Comparison of ENCODE assay signal across 9 cellular contexts in the genomic region with DNA sequence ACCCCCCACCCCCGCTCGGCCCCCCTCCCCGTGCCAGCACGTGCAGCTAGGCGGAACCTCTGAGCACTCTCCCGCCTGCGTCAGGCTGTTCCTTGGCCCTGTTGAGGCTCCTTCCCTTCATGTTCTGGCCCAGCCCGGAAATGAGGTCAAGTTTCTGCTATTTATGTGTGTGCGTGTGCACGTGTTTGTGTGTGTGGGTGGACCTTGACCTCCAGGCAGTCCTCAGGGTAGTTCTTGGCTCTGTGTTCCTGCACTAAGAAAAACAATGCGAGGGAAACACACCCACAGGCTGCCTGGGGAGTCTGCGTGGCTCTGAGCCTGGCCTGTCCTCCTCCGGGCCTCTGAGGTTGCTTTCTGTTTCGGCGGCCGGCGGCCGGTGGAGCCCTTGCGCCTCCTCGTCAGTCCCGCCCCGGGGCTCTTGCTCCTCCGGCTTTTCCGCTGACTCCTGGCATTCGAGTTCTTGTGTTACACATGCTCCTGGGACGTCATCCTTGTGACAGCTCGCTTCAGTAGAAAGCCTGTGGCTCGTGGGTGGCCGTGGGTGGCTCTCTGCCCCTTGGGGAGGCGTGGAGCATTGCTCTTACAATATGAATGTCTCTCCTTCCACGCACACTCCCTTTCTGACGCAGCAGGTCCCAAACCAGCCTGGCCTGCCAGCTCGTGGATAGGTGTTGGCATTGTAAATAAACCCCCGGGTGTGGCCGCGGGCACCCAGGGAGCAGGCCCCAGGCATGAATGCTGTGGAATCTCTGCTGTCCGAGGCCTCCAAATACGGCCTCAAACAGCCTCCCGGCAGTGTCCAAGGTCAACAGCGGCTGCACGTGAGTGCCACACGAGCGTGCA. TPM values are rescaled to one million over a fixed set of nuclear protein-coding genes. Genes with fewer than 3 reads are reported as not detected.
DNase-seq lines count a peak whose midpoint lies in the region; ATAC-seq and TF ChIP-seq lines count a peak whose summit lies in the region.
"Had no signal": no experiment of that assay in that cellular context is flagged by ENCODE, and none has a peak within 500 bp of the region (broad histone marks: within the 10 kb centered on the region; RNA-seq: fewer than 3 reads in every experiment).

No MANE protein-coding gene starts in this region.

- peak overlapping the region; percentile 21; the same call in 1 of the 2 replicates for H3K9ac ChIP-seq in SU-DHL-6 (ENCODE audit: low read length)

- no peaks in the 10 kb centered on the region for H4K20me1 ChIP-seq in SU-DHL-6 (ENCODE audit: low read depth, low read length)

- 14 to 22% methylated on average over 39 to 43 of the region's 43 CpGs for WGBS in aorta, 2 donors

- TF ChIP-seq CTCF in A673 (conservative IDR thresholded peaks at IDR 0.05; ENCODE audit: low read depth, low read length) (no peak), SU-DHL-6 (IDR thresholded peaks at IDR 0.05; ENCODE audit: insufficient read depth, low read length, poor library complexity, severe bottlenecking) (no peak), right atrium auricular region (IDR thresholded peaks at IDR 0.05) (no peak)

- H3K27me3 ChIP-seq in A673 (replicated peaks; ENCODE audit: insufficient read depth, low read depth, low read length, poor library complexity) (no peaks in the 10 kb centered on the region), SU-DHL-6 (ENCODE audit: low read length) (no peaks in the 10 kb centered on the region), right atrium auricular region (no peaks in the 10 kb centered on the region), aorta (ENCODE audit: control insufficient read depth in 1 of 2, insufficient read depth in 2 of 2, low read length in 1 of 2) (no peaks in the 10 kb centered on the region)

- POLR2A ChIA-PET in A673 (lab: Charles Lee; ENCODE audit: low non-redundant PET): no interaction called here

- BruUV-seq in A673 (replicated peaks; lab: Mats Ljungman, UMichigan): no TSS peak

- H3K9me2 ChIP-seq in SU-DHL-6 (replicated peaks; ENCODE audit: insufficient read depth, low read length): no peaks in the 10 kb centered on the region

- H3K9me3 ChIP-seq in A673 (ENCODE audit: low read depth, low read length, poor library complexity, severe bottlenecking) (no peaks in the 10 kb centered on the region), SU-DHL-6 (ENCODE audit: insufficient read depth, low read length) (no peaks in the 10 kb centered on the region), right atrium auricular region (no peaks in the 10 kb centered on the region), aorta (ENCODE audit: control insufficient read depth, low read length) (no peaks in the 10 kb centered on the region)
- H3K9me3 ChIP-seq: HAP-1 had no signal

- CTCF ChIA-PET in A673 (lab: Charles Lee): no interaction called here

- peak overlapping the region; percentile 69 for H3K27ac ChIP-seq in A673 (ENCODE audit: low read depth, low read length, poor library complexity, severe bottlenecking)
- peak overlapping the region; percentile 86 for H3K27ac ChIP-seq in SU-DHL-6 (ENCODE audit: low read depth, low read length)
- peak overlapping the region; percentile 89 to 91 for H3K27ac ChIP-seq in right atrium auricular region
- H3K27ac ChIP-seq in aorta (ENCODE audit: low read depth in 1 of 2, low read length in 2 of 2): peak overlapping the region in 1 of 2 donors; percentile 78

- peaks cover 52% of the 10 kb centered on the region for H3K4me1 ChIP-seq in A673 (ENCODE audit: insufficient read depth, low read length, poor library complexity, severe bottlenecking)
- H3K4me1 ChIP-seq in right atrium auricular region: peaks cover 0 to 59% of the 10 kb centered on the region in 2 donors
- no peaks in the 10 kb centered on the region for H3K4me1 ChIP-seq in aorta (ENCODE audit: control insufficient read depth in 1 of 2, insufficient read depth in 2 of 2, low read length in 2 of 2)
- H3K4me1 ChIP-seq: HAP-1 had no signal

- no peak overlapping the region for H2AFZ ChIP-seq in SU-DHL-6 (ENCODE audit: low read depth, low read length, severe bottlenecking)

- peaks cover 12% of the 10 kb centered on the region for H3K36me3 ChIP-seq in A673 (ENCODE audit: insufficient read depth, low read length, poor library complexity, severe bottlenecking)
- no peaks in the 10 kb centered on the region for H3K36me3 ChIP-seq in SU-DHL-6 (ENCODE audit: low read length)
- peaks cover 6% of the 10 kb centered on the region for H3K36me3 ChIP-seq in right atrium auricular region
- no peaks in the 10 kb centered on the region for H3K36me3 ChIP-seq in aorta (ENCODE audit: control insufficient read depth in 1 of 2, insufficient read depth in 2 of 2, low read length in 1 of 2)

- DNase-seq in A673 (ENCODE audit: low spot score): peak; percentile 66
- DNase-seq in anterior cingulate cortex (lab: John Stamatoyannopoulos, UW): peak in 52 of 58 donors; percentile 11 to 73 (median 46)
- DNase-seq in right atrium auricular region (ENCODE audit: low spot score): peak; percentile 97
- DNase-seq in pulmonary artery endothelial cell (ENCODE audit: low read depth, low spot score): peak; percentile 97
- DNase-seq in aorta: peak; percentile 95 to 96

- intact Hi-C loops in A673 (cut with micrococcal nuclease; ENCODE audit: unreplicated experiment): no loop called here
- intact Hi-C loops in aorta (cut with DNase I): no loop called here

- H3K4me3 ChIP-seq in A673 (ENCODE audit: low read depth, low read length, poor library complexity, severe bottlenecking): no peak overlapping the region
- peak overlapping the region; percentile 0 for H3K4me3 ChIP-seq in SU-DHL-6 (ENCODE audit: insufficient read depth, low read length, poor library complexity, severe bottlenecking)
- peak overlapping the region; percentile 2 to 39 for H3K4me3 ChIP-seq in right atrium auricular region
- H3K4me3 ChIP-seq in aorta (ENCODE audit: low read length in 2 of 2): no peak overlapping the region
- H3K4me3 ChIP-seq: HAP-1 had no signal

- peaks cover 13% of the 10 kb centered on the region; the same call in 1 of the 2 replicates for H3K79me2 ChIP-seq in SU-DHL-6 (ENCODE audit: insufficient read depth, low read length)

- ATAC-seq in GM18873 (IDR thresholded peaks at IDR 0.05; ENCODE audit: low FRiP score, unreplicated experiment) (peak; percentile 47), HG03108 (IDR thresholded peaks at IDR 0.05; ENCODE audit: unreplicated experiment) (peak; percentile 40), aorta (ENCODE audit: low FRiP score) (peak; percentile 93)

- H3F3A ChIP-seq in SU-DHL-6 (ENCODE audit: insufficient read depth): peaks cover 6% of the 10 kb centered on the region

- peak overlapping the region; percentile 44 for H3K4me2 ChIP-seq in SU-DHL-6 (ENCODE audit: low read depth, low read length, poor library complexity, severe bottlenecking)

RNA-seq across cellular contexts. Expression of a gene that starts 10.0 kb away (rescaled TPM):
- 44.5 and 48.8 TPM in 2 replicates for total RNA-seq in A673 (2021)
- total RNA-seq in right atrium auricular region: 10 to 100 TPM; 13.4 to 19.8 TPM
- 3.6 and 10.4 TPM in 2 replicates for total RNA-seq in pulmonary artery endothelial cell
- total RNA-seq in aorta: 10 to 100 TPM; 13.9 to 14.6 TPM
- polyA plus RNA-seq in aorta: 1 to 10 TPM; 1.0 to 4.1 TPM

RNA-seq across cellular contexts. Expression of a gene that starts 56.4 kb away (rescaled TPM):
- total RNA-seq in A673 (2021) (8.7 and 15.9 TPM in 2 replicates), right atrium auricular region (under 1 TPM in 1 of 2 donors, not detected in 1; 0.43 TPM), pulmonary artery endothelial cell (1.8 and 2.2 TPM in 2 replicates), aorta (not detected)
- polyA plus RNA-seq in aorta: not detected

Comparison
In these comparisons a context has a peak if more than half of its experiments do, and no peak if none do; other contexts are left out.
1. DNase-seq: peak in every context shown above with its lines; median percentile 97 in right atrium auricular region; 97 in pulmonary artery endothelial cell; 96 in aorta; 66 in A673; 46 in anterior cingulate cortex.
2. H3K4me3 ChIP-seq: peak in SU-DHL-6 (single experiment) and right atrium auricular region (2 of 2); none in A673 (single experiment) and aorta (0 of 2).
3. ATAC-seq: peak in every context shown above with its lines; median percentile 93 in aorta; 47 in GM18873; 40 in HG03108.